ENCODE assay signal across 25 cellular contexts in genomic region chr18:79548621-79548985, GRCh38.
"Had no signal": no experiment of that assay in that cellular context is flagged by ENCODE, and none has a peak within 500 bp of the region (broad histone marks: within the 10 kb centered on the region; RNA-seq: fewer than 3 reads in every experiment).

No MANE protein-coding gene starts in this region.

- H3K27ac Mint-ChIP-seq: activated CD4-positive, alpha-beta memory T cell treated with anti-CD3 and anti-CD28 coated beads for 36 hours; activated CD4-positive, alpha-beta T cell treated with anti-CD3 and anti-CD28 coated beads, Interleukin-2, amount 10 ng/mL, durations not matched to agents 7 days and 5 days; activated naive CD4-positive, alpha-beta T cell treated with anti-CD3 and anti-CD28 coated beads, Interleukin-2, amount 50 U/mL, for 24 hours; activated T-cell treated with anti-CD3 and anti-CD28 coated beads, Interleukin-2, amount 50 U/mL, for 72 hours; activated T-helper 2 cell treated with anti-CD3 and anti-CD28 coated beads, Interferon-gamma antibody, Interleukin-2, Interleukin-4, amounts not matched to agents 10 μg/mL and 5 μg/mL and 100 μg/mL, durations not matched to agents 14 hours and 24 hours and 36 hours had no signal

- H3K9me3 Mint-ChIP-seq: activated CD4-positive, alpha-beta memory T cell treated with anti-CD3 and anti-CD28 coated beads for 36 hours; activated CD4-positive, alpha-beta T cell treated with anti-CD3 and anti-CD28 coated beads, Interleukin-2, amount 10 ng/mL, durations not matched to agents 7 days and 5 days; activated naive CD4-positive, alpha-beta T cell treated with anti-CD3 and anti-CD28 coated beads, Interleukin-2, amount 50 U/mL, for 24 hours; activated T-cell treated with anti-CD3 and anti-CD28 coated beads, Interleukin-2, amount 50 U/mL, for 72 hours; activated T-helper 2 cell treated with anti-CD3 and anti-CD28 coated beads, Interferon-gamma antibody, Interleukin-2, Interleukin-4, amounts not matched to agents 10 μg/mL and 5 μg/mL and 100 μg/mL, durations not matched to agents 14 hours and 24 hours and 36 hours had no signal

- H3K4me1 ChIP-seq: ascending aorta, body of pancreas had no signal

- H3K27me3 ChIP-seq: ascending aorta, body of pancreas, SJCRH30 had no signal

- FAIRE-seq: bronchial epithelial cell had no signal

- H3K4me1 Mint-ChIP-seq: activated CD4-positive, alpha-beta T cell treated with anti-CD3 and anti-CD28 coated beads, Interleukin-2, amount 10 ng/mL, durations not matched to agents 7 days and 5 days; activated naive CD4-positive, alpha-beta T cell treated with anti-CD3 and anti-CD28 coated beads, Interleukin-2, amount 50 U/mL, for 24 hours had no signal

- H3K27me3 Mint-ChIP-seq: activated CD4-positive, alpha-beta memory T cell treated with anti-CD3 and anti-CD28 coated beads for 36 hours; activated CD4-positive, alpha-beta T cell treated with anti-CD3 and anti-CD28 coated beads, Interleukin-2, amount 10 ng/mL, durations not matched to agents 7 days and 5 days; activated naive CD4-positive, alpha-beta T cell treated with anti-CD3 and anti-CD28 coated beads, Interleukin-2, amount 50 U/mL, for 24 hours had no signal

- H3K36me3 Mint-ChIP-seq: activated CD4-positive, alpha-beta memory T cell treated with anti-CD3 and anti-CD28 coated beads for 36 hours; activated naive CD4-positive, alpha-beta T cell treated with anti-CD3 and anti-CD28 coated beads, Interleukin-2, amount 50 U/mL, for 24 hours had no signal

- H3K4me2 ChIP-seq: KMS-11, SK-N-SH had no signal

- H3K4me3 Mint-ChIP-seq: activated CD4-positive, alpha-beta memory T cell treated with anti-CD3 and anti-CD28 coated beads for 36 hours; activated CD4-positive, alpha-beta T cell treated with anti-CD3 and anti-CD28 coated beads, Interleukin-2, amount 10 ng/mL, durations not matched to agents 7 days and 5 days; activated naive CD4-positive, alpha-beta T cell treated with anti-CD3 and anti-CD28 coated beads, Interleukin-2, amount 50 U/mL, for 24 hours; activated T-cell treated with anti-CD3 and anti-CD28 coated beads, Interleukin-2, amount 50 U/mL, for 72 hours had no signal

- H3K9ac ChIP-seq: KMS-11, SK-N-SH had no signal

- H3K36me3 ChIP-seq: ascending aorta, SJCRH30 had no signal

- DNase-seq: activated CD4-positive, alpha-beta memory T cell treated with anti-CD3 and anti-CD28 coated beads for 36 hours; activated CD4-positive, alpha-beta T cell treated with anti-CD3 and anti-CD28 coated beads, Interleukin-2, amount 10 ng/mL, durations not matched to agents 7 days and 5 days; activated CD4-positive, CD25-positive, alpha-beta regulatory T cell; activated CD8-positive, alpha-beta memory T cell treated with anti-CD3 and anti-CD28 coated beads for 24 hours; activated gamma-delta T cell treated with Interleukin-2 at 50 U/mL for 16 hours; activated T-cell treated with anti-CD3 and anti-CD28 coated beads, Interleukin-2, amount 50 U/mL, for 72 hours; body of pancreas; central memory CD4-positive, alpha-beta T cell; NCI-H1092; NCI-H1417; NCI-H1930; NCI-H2171 treated with DMSO at 0.1 percent for 48 hours; NCI-H226; NCI-H526 treated with DMSO at 0.1 percent for 48 hours; NCI-H82; RPMI8226; SJCRH30; SK-N-SH; T-helper 1 cell had no signal

- H3K4me3 ChIP-seq: ascending aorta, body of pancreas, SJCRH30 had no signal

- H3K27ac ChIP-seq: ascending aorta, body of pancreas, KMS-11, SJCRH30, VCaP had no signal

- ATAC-seq: activated T-cell treated with anti-CD3 and anti-CD28 coated beads, Interleukin-2, amount 50 U/mL, for 72 hours; body of pancreas had no signal

- H3K9me3 ChIP-seq: ascending aorta, body of pancreas, SJCRH30, SK-N-SH had no signal
